8 cellular contexts compared by ENCODE assay signal in the genomic region with DNA sequence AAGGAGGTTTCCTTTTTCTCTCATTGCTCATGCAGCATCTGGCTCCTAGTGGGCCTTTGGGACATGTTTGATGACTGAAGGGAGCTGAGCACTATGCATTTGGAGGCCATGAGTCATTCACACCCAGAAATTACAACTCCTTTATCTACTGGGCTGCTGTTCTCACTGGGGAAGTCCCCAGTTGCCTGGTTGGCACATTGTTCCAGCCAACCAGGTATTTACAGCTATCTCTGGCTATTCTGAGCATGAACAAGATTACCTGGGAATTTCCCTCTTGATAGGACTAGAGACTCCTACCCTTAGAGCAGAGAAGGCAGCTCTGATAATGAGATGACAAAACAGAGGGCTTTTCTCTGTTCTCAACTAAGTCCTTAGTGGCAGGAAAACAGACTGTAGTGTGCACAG.
DNase-seq lines count a peak whose midpoint lies in the region; ATAC-seq lines count a peak whose summit lies in the region.

No MANE protein-coding gene starts in this region.

- peak; percentile 89 for ATAC-seq in HG02938 (IDR thresholded peaks at IDR 0.05; ENCODE audit: unreplicated experiment)
- ATAC-seq in T-cell (replicated peaks in 1 of 4) = peak in 3 of 4 experiments; percentile 29 to 52 (median 39)

- peaks cover 0 to 5% (median 3%) of the 10 kb centered on the region in 3 donors for H3K9me3 Mint-ChIP-seq in T-cell

- H3K36me3 ChIP-seq in H7 (replicated peaks; ENCODE audit: control insufficient read depth, insufficient read depth, low read length) = no peaks in the 10 kb centered on the region

- peaks cover 0 to 8% (median 4%) of the 10 kb centered on the region in 3 donors for H3K4me1 Mint-ChIP-seq in T-cell

- CTCF ChIA-PET in T-cell (lab: Charles Lee) = interaction anchor here in 1 of 2 donors (0.5 to 0.6 kb wide), 2 partner anchors 311 to 779 kb away, joined by 4 read pairs; no protein-coding TSS in a partner anchor

- POLR2A ChIA-PET in T-cell (lab: Charles Lee) = no interaction called here

- H3K27ac Mint-ChIP-seq in T-cell = no peak overlapping the region

- H3K4me3 ChIP-seq in H7 (ENCODE audit: insufficient read depth, low read depth, low read length) = no peak overlapping the region

- peaks cover 0 to 6% of the 10 kb centered on the region in 2 donors for H3K27me3 Mint-ChIP-seq in T-cell

- H3K36me3 Mint-ChIP-seq in T-cell = no peaks in the 10 kb centered on the region

- DNase-seq in activated effector memory CD4-positive, alpha-beta T cell treated with anti-CD3 and anti-CD28 coated beads, Interleukin-2, amount 50 U/mL, for 16 hours = peak; percentile 74
- DNase-seq in activated effector memory CD4-positive, alpha-beta T cell treated with Interleukin-2 at 50 U/mL for 16 hours = no peak
- DNase-seq in T-cell = peak in 6 of 34 experiments; percentile 0 to 25 (median 4)
- DNase-seq in glomerular visceral epithelial cell (ENCODE audit: extremely low spot score) = peak; percentile 57
- DNase-seq in stimulated activated CD8-positive, alpha-beta memory T cell treated with anti-CD3 and anti-CD28 coated beads, Interleukin-15, amount 100 ng/mL, for 48 hours (ENCODE audit: low read depth in 2 of 2) = peak; percentile 39 to 53
- no peak for DNase-seq in H7
- DNase-seq in NCI-H1092 treated with DMSO at 0.1 percent for 48 hours (lab: John Stamatoyannopoulos, UW) = no peak

- no peak overlapping the region for H3K4me3 Mint-ChIP-seq in T-cell

- H3K27me3 ChIP-seq in H7 (ENCODE audit: control insufficient read depth, insufficient read depth, low read length) = no peaks in the 10 kb centered on the region

Comparison
In these comparisons a context has a peak if more than half of its experiments do, and no peak if none do; other contexts are left out.
1. DNase-seq: peak in activated effector memory CD4-positive, alpha-beta T cell treated with anti-CD3 and anti-CD28 coated beads, Interleukin-2, amount 50 U/mL, for 16 hours (single experiment), glomerular visceral epithelial cell (single experiment) and stimulated activated CD8-positive, alpha-beta memory T cell treated with anti-CD3 and anti-CD28 coated beads, Interleukin-15, amount 100 ng/mL, for 48 hours (2 of 2); none in activated effector memory CD4-positive, alpha-beta T cell treated with Interleukin-2 at 50 U/mL for 16 hours (single experiment), H7 (single experiment) and NCI-H1092 treated with DMSO at 0.1 percent for 48 hours (single experiment).